Comparison of ENCODE assay signal across 33 cellular contexts in the genomic region with DNA sequence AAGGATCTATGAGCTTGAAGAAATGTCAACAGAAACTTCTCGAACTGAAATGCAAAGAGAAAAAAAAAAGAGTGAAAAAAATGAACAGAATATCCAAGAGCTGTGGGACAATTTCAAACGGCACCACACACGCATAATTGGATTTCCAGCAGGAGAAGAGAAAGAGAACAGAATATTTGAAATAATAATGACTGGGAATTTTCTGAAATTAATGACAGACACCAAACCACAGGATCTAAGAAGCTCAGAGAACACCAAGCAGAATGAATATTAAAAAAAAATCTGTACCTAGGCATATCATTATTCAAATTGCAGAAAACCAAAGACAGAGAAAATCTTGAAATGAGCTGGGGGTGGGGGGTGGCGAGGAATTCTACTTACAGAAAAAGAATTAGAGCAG.
"Had no signal": no experiment of that assay in that cellular context is flagged by ENCODE, and none has a peak within 500 bp of the region (broad histone marks: within the 10 kb centered on the region; RNA-seq: fewer than 3 reads in every experiment).

No MANE protein-coding gene starts in this region.

- H3K4me3 ChIP-seq: MG63 had no signal

- DNase-seq: Karpas-422, Kasumi-1, MG63, MM.1S, MV-4-11, NCI-H1048, NCI-H1092, NCI-H1092 treated with DMSO at 0.1 percent for 48 hours, NCI-H1105, NCI-H1105 treated with DMSO at 0.1 percent for 48 hours, NCI-H1417, NCI-H1417 treated with DMSO at 0.1 percent for 48 hours, NCI-H1436, NCI-H1436 treated with DMSO at 0.1 percent for 48 hours, NCI-H146, NCI-H1694, NCI-H1694 treated with DMSO at 0.1 percent for 48 hours, NCI-H187, NCI-H187 treated with DMSO at 0.1 percent for 48 hours, NCI-H1930, NCI-H2029, NCI-H2029 treated with DMSO at 0.1 percent for 48 hours, NCI-H2081, NCI-H2081 treated with DMSO at 0.1 percent for 48 hours, NCI-H2107, NCI-H2171, NCI-H2227 treated with DMSO at 0.1 percent for 48 hours, NCI-H226, NCI-H345, NCI-H446, NCI-H446 treated with DMSO at 0.1 percent for 48 hours, NCI-H510A, NCI-H510A treated with DMSO at 0.1 percent for 48 hours had no signal

- H3K27me3 ChIP-seq: MG63 had no signal

- H3K36me3 ChIP-seq: MG63 had no signal
